31 cellular contexts compared by ENCODE assay signal in genomic region chr2:213980883-213981282, GRCh38.
A peak's percentile ranks its signal among the peaks of the same experiment; 100 is the strongest.
DNase-seq lines count a peak whose midpoint lies in the region; ATAC-seq, FAIRE-seq and TF ChIP-seq lines count a peak whose summit lies in the region.
"Had no signal": no experiment of that assay in that cellular context is flagged by ENCODE, and none has a peak within 500 bp of the region (broad histone marks: within the 10 kb centered on the region; RNA-seq: fewer than 3 reads in every experiment).

No MANE protein-coding gene starts in this region.

- H4K5ac ChIP-seq in H1 (ENCODE audit: insufficient read length, low read depth, low read length) = no peak overlapping the region

- H3K27ac Mint-ChIP-seq in CD8-positive, alpha-beta memory T cell = no peak overlapping the region
- H3K27ac Mint-ChIP-seq: activated naive CD4-positive, alpha-beta T cell treated with anti-CD3 and anti-CD28 coated beads, Interleukin-2, amount 10 ng/mL, durations not matched to agents 7 days and 5 days; activated T-helper 17 cell treated with anti-CD3 and anti-CD28 coated beads, Interleukin-2, amount 50 U/mL, for 72 hours; brain; effector memory CD8-positive, alpha-beta T cell; nephron progenitor cell; stimulated activated naive B cell treated with anti-CD40 and anti-IgM and Interleukin-4, amounts not matched to agents 10 μg/mL and 1 μg/mL and 100 μg/mL, for 72 hours had no signal

- no peak for TF ChIP-seq EP300 in H1 (IDR thresholded peaks at IDR 0.05; ENCODE audit: borderline replicate concordance in 1 of 2, low read depth in 2 of 2, low read length in 2 of 2)

- FAIRE-seq in H1 (lab: Jason Lieb, UNC) = no peak
- FAIRE-seq: H54 had no signal

- H2AFZ ChIP-seq in H1 (ENCODE audit: low read length) = peak overlapping the region; percentile 51; the same call in 1 of the 2 replicates

- no peak overlapping the region for H2BK120ac ChIP-seq in H1 (replicated peaks; ENCODE audit: low read depth, low read length)

- H3K9me3 Mint-ChIP-seq in CD8-positive, alpha-beta memory T cell = peaks cover 0 to 2% (median 0%) of the 10 kb centered on the region in 5 donors
- H3K9me3 Mint-ChIP-seq: activated naive CD4-positive, alpha-beta T cell treated with anti-CD3 and anti-CD28 coated beads, Interleukin-2, amount 10 ng/mL, durations not matched to agents 7 days and 5 days; activated T-helper 17 cell treated with anti-CD3 and anti-CD28 coated beads, Interleukin-2, amount 50 U/mL, for 72 hours; brain; nephron progenitor cell; stimulated activated naive B cell treated with anti-CD40 and anti-IgM and Interleukin-4, amounts not matched to agents 10 μg/mL and 1 μg/mL and 100 μg/mL, for 72 hours had no signal

- H4K20me1 ChIP-seq in H1 (replicated peaks in 1 of 2; ENCODE audit: control insufficient read depth in 1 of 2, insufficient read depth in 2 of 2, low read length in 2 of 2) = no peaks in the 10 kb centered on the region
- H4K20me1 ChIP-seq: BLaER1 treated with 17β-estradiol and CSF1 and Interleukin-3, amounts not matched to agents 10 nM and 100 nM had no signal

- no peak overlapping the region for H3K56ac ChIP-seq in H1 (replicated peaks; ENCODE audit: insufficient read length, low read depth, low read length)

- no peak overlapping the region for H3K4me2 ChIP-seq in H1 (ENCODE audit: insufficient read depth in 1 of 2, low read depth in 2 of 2, low read length in 2 of 2)
- H3K4me2 ChIP-seq: BLaER1 treated with 17β-estradiol and CSF1 and Interleukin-3, amounts not matched to agents 10 nM and 100 nM had no signal

- H2AK5ac ChIP-seq in H1 (ENCODE audit: low read depth, low read length) = no peak overlapping the region

- no peak overlapping the region for H2BK15ac ChIP-seq in H1 (ENCODE audit: low read length)

- H3K4me1 Mint-ChIP-seq in CD8-positive, alpha-beta memory T cell = no peaks in the 10 kb centered on the region
- H3K4me1 Mint-ChIP-seq: activated naive CD4-positive, alpha-beta T cell treated with anti-CD3 and anti-CD28 coated beads, Interleukin-2, amount 10 ng/mL, durations not matched to agents 7 days and 5 days; activated T-helper 17 cell treated with anti-CD3 and anti-CD28 coated beads, Interleukin-2, amount 50 U/mL, for 72 hours; brain; nephron progenitor cell; stimulated activated naive B cell treated with anti-CD40 and anti-IgM and Interleukin-4, amounts not matched to agents 10 μg/mL and 1 μg/mL and 100 μg/mL, for 72 hours had no signal

- ATAC-seq in HG03097 (IDR thresholded peaks at IDR 0.05; ENCODE audit: low FRiP score, unreplicated experiment) = no peak
- ATAC-seq: activated T-helper 17 cell treated with anti-CD3 and anti-CD28 coated beads, Interleukin-2, amount 50 U/mL, for 72 hours; effector memory CD8-positive, alpha-beta T cell; left colon; stimulated activated naive B cell treated with anti-CD40 and anti-IgM and Interleukin-4, amounts not matched to agents 10 μg/mL and 1 μg/mL and 100 μg/mL, for 72 hours; upper lobe of right lung had no signal

- no peak overlapping the region for H4K91ac ChIP-seq in H1 (replicated peaks; ENCODE audit: insufficient read length, low read length)

- no peak overlapping the region for H3K4ac ChIP-seq in H1 (replicated peaks; ENCODE audit: insufficient read length, low read depth, low read length)

- intact Hi-C loops in testis (cut with DNase I; ENCODE audit: low total_unique reads) = no loop called here

- no peak overlapping the region for H2BK5ac ChIP-seq in H1 (ENCODE audit: low read depth, low read length)

- CTCF ChIA-PET in H1 (lab: Charles Lee; ENCODE audit: partially characterized antibody) = interaction anchor here (0.6 to 0.7 kb wide), 2 partner anchors 735 to 1767 kb away, joined by 3 read pairs; no protein-coding TSS in a partner anchor
- CTCF ChIA-PET in CD8-positive, alpha-beta memory T cell (lab: Charles Lee) = no interaction called here

- TF ChIP-seq CTCF in H1 (IDR thresholded peaks at IDR 0.05; ENCODE audit: control extremely low read depth in 1 of 3, insufficient read depth in 1 of 3, low read depth in 1 of 3, low read length in 3 of 3) (no peak), testis (IDR thresholded peaks at IDR 0.05) (no peak)

- DNase-seq in GM04503 (ENCODE audit: low read depth) (peak; percentile 2), M059J (ENCODE audit: low read depth) (peak; percentile 32), H1 (ENCODE audit: low read depth in 1 of 2, low spot score in 2 of 2) (no peak), iris pigment epithelial cell (ENCODE audit: low read depth) (peak; percentile 24), testis (no peak), OCI-M1 (lab: John Stamatoyannopoulos, UW) (no peak)
- no peak for DNase-seq in CD8-positive, alpha-beta memory T cell
- DNase-seq: activated CD4-positive, alpha-beta T cell treated with anti-CD3 and anti-CD28 coated beads for 48 hours; activated naive CD4-positive, alpha-beta T cell treated with anti-CD3 and anti-CD28 coated beads, Interleukin-2, amount 10 ng/mL, durations not matched to agents 7 days and 5 days; COR-L47; effector memory CD8-positive, alpha-beta T cell; GF-D8; hypothalamus; KG1; left colon; NCI-H1417 treated with DMSO at 0.1 percent for 48 hours; NCI-H2081 treated with DMSO at 0.1 percent for 48 hours; NCI-H2227 treated with DMSO at 0.1 percent for 48 hours; NCI-H526 treated with DMSO at 0.1 percent for 48 hours; nephron progenitor cell; Peyer's patch; SHP77 treated with DMSO at 0.1 percent for 48 hours; stimulated activated naive B cell treated with anti-CD40 and anti-IgM and Interleukin-4, amounts not matched to agents 10 μg/mL and 1 μg/mL and 100 μg/mL, for 72 hours; T1000; upper lobe of right lung had no signal

- H3K18ac ChIP-seq in H1 (ENCODE audit: extremely low read depth, low read length) = no peak overlapping the region

- peaks cover 0 to 4% (median 0%) of the 10 kb centered on the region in 4 experiments; a peak in 1 of 7 replicates for H3K4me1 ChIP-seq in H1 (replicated peaks in 1 of 4; ENCODE audit: control insufficient read depth in 3 of 4, insufficient read depth in 4 of 4, low read length in 3 of 4)
- no peaks in the 10 kb centered on the region for H3K4me1 ChIP-seq in testis
- no peaks in the 10 kb centered on the region for H3K4me1 ChIP-seq in CD8-positive, alpha-beta memory T cell (ENCODE audit: insufficient read depth, low read length)
- H3K4me1 ChIP-seq: BLaER1 treated with 17β-estradiol and CSF1 and Interleukin-3, amounts not matched to agents 10 nM and 100 nM; Peyer's patch; upper lobe of right lung had no signal

- POLR2A ChIA-PET in H1 (lab: Charles Lee; ENCODE audit: partially characterized antibody) = no interaction called here
- POLR2A ChIA-PET in CD8-positive, alpha-beta memory T cell (lab: Charles Lee) = no interaction called here

- H3K79me2 ChIP-seq in H1 (ENCODE audit: control insufficient read depth in 1 of 2, insufficient read depth in 2 of 2, low read length in 2 of 2) = no peaks in the 10 kb centered on the region

- TF ChIP-seq POLR2A in H1 (IDR thresholded peaks at IDR 0.05; ENCODE audit: control extremely low read depth in 1 of 2, low read depth in 2 of 2, low read length in 2 of 2) (no peak), testis (IDR thresholded peaks at IDR 0.05) (no peak)

- H3K9ac ChIP-seq in H1 (replicated peaks in 1 of 4; ENCODE audit: extremely low read depth in 1 of 4, low read depth in 3 of 4, low read length in 3 of 4) = no peak overlapping the region
- H3K9ac ChIP-seq: BLaER1 treated with 17β-estradiol and CSF1 and Interleukin-3, amounts not matched to agents 10 nM and 100 nM had no signal

- H3K27me3 ChIP-seq in H1 (replicated peaks in 1 of 4; ENCODE audit: control insufficient read depth in 3 of 4, extremely low read depth in 1 of 4, insufficient read depth in 3 of 4, low read length in 3 of 4) (no peaks in the 10 kb centered on the region), testis (no peaks in the 10 kb centered on the region)
- H3K27me3 ChIP-seq in CD8-positive, alpha-beta memory T cell (ENCODE audit: insufficient read depth, low read length, poor library complexity, severe bottlenecking) = no peaks in the 10 kb centered on the region
- H3K27me3 ChIP-seq: BLaER1 treated with 17β-estradiol and CSF1 and Interleukin-3, amounts not matched to agents 10 nM and 100 nM; Peyer's patch; upper lobe of right lung had no signal

- H3K27ac ChIP-seq in H1 (ENCODE audit: low read depth, low read length) (no peak overlapping the region), testis (no peak overlapping the region)
- no peak overlapping the region for H3K27ac ChIP-seq in CD8-positive, alpha-beta memory T cell (ENCODE audit: low read depth, low read length)
- H3K27ac ChIP-seq: BLaER1 treated with 17β-estradiol and CSF1 and Interleukin-3, amounts not matched to agents 10 nM and 100 nM; Peyer's patch; skin epidermis; upper lobe of right lung had no signal

- no peaks in the 10 kb centered on the region for H3K23me2 ChIP-seq in H1 (ENCODE audit: low read depth, low read length)

- H2BK20ac ChIP-seq in H1 (ENCODE audit: low read length) = no peak overlapping the region

- TF ChIP-seq RAD21 in H1 (IDR thresholded peaks at IDR 0.05 in 1 of 2, conservative IDR thresholded peaks at IDR 0.05 in 1 of 2; ENCODE audit: low read depth in 2 of 2, low read length in 2 of 2) = no peak

- H3K79me1 ChIP-seq in H1 (ENCODE audit: low read depth, low read length) = no peaks in the 10 kb centered on the region

- no peaks in the 10 kb centered on the region for H3K36me3 Mint-ChIP-seq in CD8-positive, alpha-beta memory T cell
- H3K36me3 Mint-ChIP-seq: activated naive CD4-positive, alpha-beta T cell treated with anti-CD3 and anti-CD28 coated beads, Interleukin-2, amount 10 ng/mL, durations not matched to agents 7 days and 5 days; brain; stimulated activated naive B cell treated with anti-CD40 and anti-IgM and Interleukin-4, amounts not matched to agents 10 μg/mL and 1 μg/mL and 100 μg/mL, for 72 hours had no signal

- H3K4me3 Mint-ChIP-seq in CD8-positive, alpha-beta memory T cell = no peak overlapping the region
- H3K4me3 Mint-ChIP-seq: activated naive CD4-positive, alpha-beta T cell treated with anti-CD3 and anti-CD28 coated beads, Interleukin-2, amount 10 ng/mL, durations not matched to agents 7 days and 5 days; activated T-helper 17 cell treated with anti-CD3 and anti-CD28 coated beads, Interleukin-2, amount 50 U/mL, for 72 hours; brain; effector memory CD8-positive, alpha-beta T cell; nephron progenitor cell; stimulated activated naive B cell treated with anti-CD40 and anti-IgM and Interleukin-4, amounts not matched to agents 10 μg/mL and 1 μg/mL and 100 μg/mL, for 72 hours had no signal

- H4K8ac ChIP-seq in H1 (ENCODE audit: extremely low read depth, insufficient read depth, low read length) = no peak overlapping the region

- no peaks in the 10 kb centered on the region for H3K36me3 ChIP-seq in H1 (ENCODE audit: control insufficient read depth in 2 of 4, insufficient read depth in 4 of 4, low read length in 3 of 4)
- no peaks in the 10 kb centered on the region for H3K36me3 ChIP-seq in testis (ENCODE audit: low read depth, missing control alignments)
- H3K36me3 ChIP-seq in CD8-positive, alpha-beta memory T cell (ENCODE audit: insufficient read depth, low read length) = no peaks in the 10 kb centered on the region
- H3K36me3 ChIP-seq: BLaER1 treated with 17β-estradiol and CSF1 and Interleukin-3, amounts not matched to agents 10 nM and 100 nM; Peyer's patch; upper lobe of right lung had no signal

- no peaks in the 10 kb centered on the region for H3K9me3 ChIP-seq in H1 (ENCODE audit: insufficient read depth in 2 of 2, low read depth in 1 of 2, low read length in 1 of 2)
- no peaks in the 10 kb centered on the region for H3K9me3 ChIP-seq in testis
- H3K9me3 ChIP-seq in CD8-positive, alpha-beta memory T cell (ENCODE audit: low read length) = no peaks in the 10 kb centered on the region
- H3K9me3 ChIP-seq: BLaER1 treated with 17β-estradiol and CSF1 and Interleukin-3, amounts not matched to agents 10 nM and 100 nM; Peyer's patch; upper lobe of right lung had no signal

- WGBS in H1 (ENCODE audit: extremely low coverage in 1 of 2, insufficient coverage in 1 of 2, insufficient read length in 1 of 2, insufficient replicate concordance in 2 of 2, low coverage in 1 of 2, low lambda C conversion rate in 2 of 2, missing lambda C conversion rate in 1 of 2), 2 experiments = 79% methylated on average over 3 of the region's 3 CpGs; no CpG with 5 or more reads in 1 of the 2 experiments
- WGBS in testis, 2 donors = 72 to 87% methylated on average over 3 of the region's 3 CpGs

- H3K14ac ChIP-seq in H1 (ENCODE audit: insufficient read length) = no peak overlapping the region

- H3K27me3 Mint-ChIP-seq in CD8-positive, alpha-beta memory T cell = peaks cover 0 to 2% of the 10 kb centered on the region in 2 donors
- H3K27me3 Mint-ChIP-seq: activated naive CD4-positive, alpha-beta T cell treated with anti-CD3 and anti-CD28 coated beads, Interleukin-2, amount 10 ng/mL, durations not matched to agents 7 days and 5 days; brain; effector memory CD8-positive, alpha-beta T cell; stimulated activated naive B cell treated with anti-CD40 and anti-IgM and Interleukin-4, amounts not matched to agents 10 μg/mL and 1 μg/mL and 100 μg/mL, for 72 hours had no signal

- no peak overlapping the region for H2BK12ac ChIP-seq in H1 (ENCODE audit: low read depth, low read length)

- no peak overlapping the region for H3K23ac ChIP-seq in H1 (ENCODE audit: insufficient read length)

- H3K4me3 ChIP-seq in H1 (ENCODE audit: extremely low read depth in 1 of 4, insufficient read depth in 2 of 4, low read depth in 3 of 4, low read length in 4 of 4) (no peak overlapping the region), testis (no peak overlapping the region)
- H3K4me3 ChIP-seq in CD8-positive, alpha-beta memory T cell (ENCODE audit: low read length) = no peak overlapping the region
- H3K4me3 ChIP-seq: BLaER1 treated with 17β-estradiol and CSF1 and Interleukin-3, amounts not matched to agents 10 nM and 100 nM; Peyer's patch; skin epidermis; upper lobe of right lung had no signal

Comparison
In these comparisons a context has a peak if more than half of its experiments do, and no peak if none do; other contexts are left out.
1. DNase-seq: peak in GM04503 (single experiment), M059J (single experiment) and iris pigment epithelial cell (single experiment); none in H1 (0 of 2), testis (single experiment), OCI-M1 (single experiment) and CD8-positive, alpha-beta memory T cell (0 of 5).